ENCODE assay signal across 24 cellular contexts in genomic region chr10:78535716-78536218, GRCh38.
DNase-seq lines count a peak whose midpoint lies in the region; ATAC-seq and TF ChIP-seq lines count a peak whose summit lies in the region.
"Had no signal": no experiment of that assay in that cellular context is flagged by ENCODE, and none has a peak within 500 bp of the region (broad histone marks: within the 10 kb centered on the region; RNA-seq: fewer than 3 reads in every experiment).

No MANE protein-coding gene starts in this region.

- peak overlapping the region; percentile 21 for H3K27ac ChIP-seq in smooth muscle cell (ENCODE audit: low read depth)
- H3K27ac ChIP-seq: GM23248, PC-9, SJSA1 had no signal

- H3K27me3 Mint-ChIP-seq in activated naive CD8-positive, alpha-beta T cell treated with anti-CD3 and anti-CD28 coated beads, Interleukin-2, amount 50 U/mL, for 24 hours: no peaks in the 10 kb centered on the region
- H3K27me3 Mint-ChIP-seq in activated naive CD8-positive, alpha-beta T cell treated with anti-CD3 and anti-CD28 coated beads for 36 hours: peaks cover 4% of the 10 kb centered on the region
- H3K27me3 Mint-ChIP-seq in activated CD4-positive, alpha-beta memory T cell treated with anti-CD3 and anti-CD28 coated beads for 36 hours: peaks cover 16% of the 10 kb centered on the region

- H3F3A ChIP-seq in smooth muscle cell (ENCODE audit: low read depth): no peaks in the 10 kb centered on the region

- TF ChIP-seq CTCF in smooth muscle cell (IDR thresholded peaks at IDR 0.05; ENCODE audit: borderline replicate concordance, insufficient read depth, poor library complexity, severe bottlenecking): no peak

- H3K36me3 ChIP-seq in smooth muscle cell (ENCODE audit: low read depth): no peaks in the 10 kb centered on the region
- H3K36me3 ChIP-seq: SJSA1 had no signal

- H3K4me2 ChIP-seq in smooth muscle cell: peak overlapping the region; percentile 49
- H3K4me2 ChIP-seq: PC-9 had no signal

- H3K27ac Mint-ChIP-seq in activated naive CD8-positive, alpha-beta T cell treated with anti-CD3 and anti-CD28 coated beads, Interleukin-2, amount 50 U/mL, for 24 hours: no peak overlapping the region
- no peak overlapping the region for H3K27ac Mint-ChIP-seq in activated naive CD8-positive, alpha-beta T cell treated with anti-CD3 and anti-CD28 coated beads for 36 hours
- no peak overlapping the region for H3K27ac Mint-ChIP-seq in activated CD4-positive, alpha-beta memory T cell treated with anti-CD3 and anti-CD28 coated beads for 36 hours

- no peaks in the 10 kb centered on the region for H3K9me3 ChIP-seq in smooth muscle cell (replicated peaks; ENCODE audit: low read depth)
- H3K9me3 ChIP-seq: SJSA1 had no signal

- H3K9me3 Mint-ChIP-seq in activated naive CD8-positive, alpha-beta T cell treated with anti-CD3 and anti-CD28 coated beads, Interleukin-2, amount 50 U/mL, for 24 hours: no peaks in the 10 kb centered on the region
- no peaks in the 10 kb centered on the region for H3K9me3 Mint-ChIP-seq in activated naive CD8-positive, alpha-beta T cell treated with anti-CD3 and anti-CD28 coated beads for 36 hours
- peaks cover 5% of the 10 kb centered on the region for H3K9me3 Mint-ChIP-seq in activated CD4-positive, alpha-beta memory T cell treated with anti-CD3 and anti-CD28 coated beads for 36 hours

- H3K36me3 Mint-ChIP-seq in activated naive CD8-positive, alpha-beta T cell treated with anti-CD3 and anti-CD28 coated beads, Interleukin-2, amount 50 U/mL, for 24 hours (ENCODE audit: low read depth): no peaks in the 10 kb centered on the region
- peaks cover 2% of the 10 kb centered on the region for H3K36me3 Mint-ChIP-seq in activated naive CD8-positive, alpha-beta T cell treated with anti-CD3 and anti-CD28 coated beads for 36 hours
- H3K36me3 Mint-ChIP-seq in activated CD4-positive, alpha-beta memory T cell treated with anti-CD3 and anti-CD28 coated beads for 36 hours: no peaks in the 10 kb centered on the region

- H4K20me1 ChIP-seq in smooth muscle cell (ENCODE audit: low read depth): no peaks in the 10 kb centered on the region

- no peaks in the 10 kb centered on the region for H3K79me2 ChIP-seq in smooth muscle cell (ENCODE audit: low read depth)

- no peak overlapping the region for H3K9ac ChIP-seq in smooth muscle cell (ENCODE audit: low read depth)
- H3K9ac ChIP-seq: GM23248 had no signal

- peak; percentile 20 for ATAC-seq in activated naive CD8-positive, alpha-beta T cell treated with anti-CD3 and anti-CD28 coated beads, Interleukin-2, amount 50 U/mL, for 24 hours
- ATAC-seq: Right ventricle myocardium inferior had no signal

- H3K4me3 Mint-ChIP-seq in activated naive CD8-positive, alpha-beta T cell treated with anti-CD3 and anti-CD28 coated beads, Interleukin-2, amount 50 U/mL, for 24 hours: no peak overlapping the region
- H3K4me3 Mint-ChIP-seq in activated naive CD8-positive, alpha-beta T cell treated with anti-CD3 and anti-CD28 coated beads for 36 hours: no peak overlapping the region
- H3K4me3 Mint-ChIP-seq in activated CD4-positive, alpha-beta memory T cell treated with anti-CD3 and anti-CD28 coated beads for 36 hours: no peak overlapping the region

- intact Hi-C loops in activated CD4-positive, alpha-beta memory T cell treated with anti-CD3 and anti-CD28 coated beads for 36 hours (cut with micrococcal nuclease): no loop called here

- CTCF ChIA-PET in activated CD4-positive, alpha-beta memory T cell treated with anti-CD3 and anti-CD28 coated beads for 36 hours (lab: Charles Lee): no interaction called here

- H3K4me1 ChIP-seq in smooth muscle cell (ENCODE audit: low read depth): no peaks in the 10 kb centered on the region

- WGBS in smooth muscle cell (ENCODE audit: low lambda C conversion rate): 42% methylated on average over 4 of the region's 4 CpGs

- no peaks in the 10 kb centered on the region for H3K27me3 ChIP-seq in smooth muscle cell (ENCODE audit: low read depth)
- H3K27me3 ChIP-seq: SJSA1 had no signal

- H3K4me3 ChIP-seq in smooth muscle cell: no peak overlapping the region
- H3K4me3 ChIP-seq: GM23248, PC-9, SJSA1 had no signal

- no peaks in the 10 kb centered on the region for H3K4me1 Mint-ChIP-seq in activated naive CD8-positive, alpha-beta T cell treated with anti-CD3 and anti-CD28 coated beads, Interleukin-2, amount 50 U/mL, for 24 hours
- H3K4me1 Mint-ChIP-seq in activated naive CD8-positive, alpha-beta T cell treated with anti-CD3 and anti-CD28 coated beads for 36 hours: peaks cover 2% of the 10 kb centered on the region
- no peaks in the 10 kb centered on the region for H3K4me1 Mint-ChIP-seq in activated CD4-positive, alpha-beta memory T cell treated with anti-CD3 and anti-CD28 coated beads for 36 hours (ENCODE audit: low read depth)

- no peak for DNase-seq in activated naive CD8-positive, alpha-beta T cell treated with anti-CD3 and anti-CD28 coated beads, Interleukin-2, amount 50 U/mL, for 24 hours
- no peak for DNase-seq in activated naive CD8-positive, alpha-beta T cell treated with anti-CD3 and anti-CD28 coated beads for 36 hours
- DNase-seq in SW480 (ENCODE audit: low spot score) (peak; percentile 15), islet precursor cell (peak; percentile 49), smooth muscle cell (lab: John Stamatoyannopoulos, UW; ENCODE audit: unreplicated experiment) (no peak), NCI-H345 (lab: John Stamatoyannopoulos, UW) (no peak), medulla oblongata (ENCODE audit: extremely low spot score) (no peak)
- no peak for DNase-seq in activated CD4-positive, alpha-beta memory T cell treated with anti-CD3 and anti-CD28 coated beads for 36 hours
- DNase-seq: 8988T; ACHN; DMS153; DND-41; GM23248; H7; KG1; MM.1S; NCI-H2029; NCI-H446 treated with DMSO at 0.1 percent for 48 hours; NCI-H526; NCI-H82; NK-92 treated with Interleukin-12 subunit alpha and Interleukin-12 subunit beta, amount 100 ng/mL, for 24 hours; PC-9 had no signal

- POLR2A ChIA-PET in activated CD4-positive, alpha-beta memory T cell treated with anti-CD3 and anti-CD28 coated beads for 36 hours (lab: Charles Lee): no interaction called here

- H2AFZ ChIP-seq in smooth muscle cell (ENCODE audit: low read depth): no peak overlapping the region
- H2AFZ ChIP-seq: GM23248, PC-9 had no signal

Comparison
In these comparisons a context has a peak if more than half of its experiments do, and no peak if none do; other contexts are left out.
1. DNase-seq: peak in SW480 (single experiment) and islet precursor cell (single experiment); none in activated naive CD8-positive, alpha-beta T cell treated with anti-CD3 and anti-CD28 coated beads, Interleukin-2, amount 50 U/mL, for 24 hours (single experiment), activated naive CD8-positive, alpha-beta T cell treated with anti-CD3 and anti-CD28 coated beads for 36 hours (single experiment), smooth muscle cell (single experiment), activated CD4-positive, alpha-beta memory T cell treated with anti-CD3 and anti-CD28 coated beads for 36 hours (single experiment), NCI-H345 (single experiment) and medulla oblongata (single experiment).